ENCODE assay signal across 24 cellular contexts in genomic region chr21:16569679-16570078, GRCh38.
DNase-seq lines count a peak whose midpoint lies in the region; ATAC-seq, FAIRE-seq and TF ChIP-seq lines count a peak whose summit lies in the region.
"Had no signal": no experiment of that assay in that cellular context is flagged by ENCODE, and none has a peak within 500 bp of the region (broad histone marks: within the 10 kb centered on the region; RNA-seq: fewer than 3 reads in every experiment).

No MANE protein-coding gene starts in this region.

- no peak overlapping the region for H3K27ac ChIP-seq in PC-3 (ENCODE audit: low read length)
- H3K27ac ChIP-seq: tibial artery, WERI-Rb-1 had no signal

- TF ChIP-seq CTCF in PC-3 (conservative IDR thresholded peaks at IDR 0.05; ENCODE audit: low read depth, low read length) = no peak

- H3K4me2 ChIP-seq in PC-3 (ENCODE audit: low read length) = no peak overlapping the region
- H3K4me2 ChIP-seq in skeletal muscle satellite cell (ENCODE audit: low read length) = peak overlapping the region; percentile 70

- peak; percentile 95 for FAIRE-seq in H54 (lab: Jason Lieb, UNC)
- FAIRE-seq: endometrium, HepG2 had no signal

- peaks cover 6% of the 10 kb centered on the region; the same call in 1 of the 2 replicates for H3K4me1 ChIP-seq in PC-3 (ENCODE audit: insufficient read depth, low read length)
- peaks cover 49% of the 10 kb centered on the region for H3K4me1 ChIP-seq in skeletal muscle satellite cell (ENCODE audit: control insufficient read depth, insufficient read depth, low read length)
- H3K4me1 ChIP-seq: Caco-2 had no signal

- H3K9me3 ChIP-seq in PC-3 (ENCODE audit: low read length) = no peaks in the 10 kb centered on the region
- H3K9me3 ChIP-seq in skeletal muscle satellite cell (replicated peaks; ENCODE audit: low read length) = no peaks in the 10 kb centered on the region
- H3K9me3 ChIP-seq: BE2C, Caco-2, tibial artery had no signal

- POLR2A ChIA-PET in PC-3 (lab: Charles Lee; ENCODE audit: unreplicated experiment) = no interaction called here

- H3K27me3 ChIP-seq in PC-3 (ENCODE audit: low read length) = no peaks in the 10 kb centered on the region
- H3K27me3 ChIP-seq in skeletal muscle satellite cell (ENCODE audit: control insufficient read depth, insufficient read depth, low read length) = no peaks in the 10 kb centered on the region
- H3K27me3 ChIP-seq: BE2C, tibial artery had no signal

- CTCF ChIA-PET in PC-3 (lab: Charles Lee) = no interaction called here

- no peaks in the 10 kb centered on the region for H3K79me2 ChIP-seq in PC-3 (ENCODE audit: low read length)

- ATAC-seq in PC-3 (no peak), GM18870 (IDR thresholded peaks at IDR 0.05; ENCODE audit: unreplicated experiment) (no peak)
- ATAC-seq: HepG2; naive thymus-derived CD4-positive, alpha-beta T cell had no signal

- BruUV-seq in PC-3 (replicated peaks; lab: Mats Ljungman, UMichigan) = no TSS peak

- H4K20me1 ChIP-seq in PC-3 (ENCODE audit: low read length) = no peaks in the 10 kb centered on the region

- H3K4me3 ChIP-seq in PC-3 (ENCODE audit: low read length) (no peak overlapping the region), skeletal muscle satellite cell (ENCODE audit: low read length) (no peak overlapping the region)
- H3K4me3 ChIP-seq: tibial artery had no signal

- TF ChIP-seq POLR2A in H54 (IDR thresholded peaks at IDR 0.05; ENCODE audit: low read depth, low read length) (no peak), erythroblast (IDR thresholded peaks at IDR 0.05; ENCODE audit: low read length) (no peak)

- 0 out of 2 replicates have a peak overlapping the region, but pooled peaks have one; percentile 39 for H2AFZ ChIP-seq in PC-3 (ENCODE audit: low read length)

- no peaks in the 10 kb centered on the region for H3F3A ChIP-seq in PC-3 (ENCODE audit: low read length, unreplicated experiment)

- no peaks in the 10 kb centered on the region for H3K9me2 ChIP-seq in PC-3 (replicated peaks; ENCODE audit: low read length)

- DNase-seq in H54 (ENCODE audit: insufficient read length, low spot score) = no peak
- no peak for DNase-seq in PC-3
- DNase-seq in erythroblast (lab: John Stamatoyannopoulos, UW) = peak; percentile 19 to 75
- no peak for DNase-seq in NOMO-1 treated with DMSO at 0.1 percent for 48 hours (lab: John Stamatoyannopoulos, UW; ENCODE audit: unreplicated experiment)
- DNase-seq in activated naive CD4-positive, alpha-beta T cell treated with anti-CD3 and anti-CD28 coated beads, Interleukin-2, amount 50 U/mL, for 16 hours = no peak
- DNase-seq: activated CD4-positive, alpha-beta memory T cell treated with anti-CD3 and anti-CD28 coated beads for 36 hours; activated naive CD4-positive, alpha-beta T cell treated with Interleukin-2 at 50 U/mL for 16 hours; aorta; BE2C; Caco-2; cortex of kidney; MM.1S; naive thymus-derived CD4-positive, alpha-beta T cell; NCI-H1694 treated with DMSO at 0.1 percent for 48 hours; NCI-H2227 treated with DMSO at 0.1 percent for 48 hours; posterior cingulate gyrus; stimulated activated CD4-positive, alpha-beta T cell treated with anti-CD3 and anti-CD28 coated beads, Interleukin-2, amount 100 ng/mL, for 24 hours; stimulated activated naive CD4-positive, alpha-beta T cell treated with Interleukin-2 at 50 U/mL for 16 hours; tibial artery; WERI-Rb-1 had no signal

- H3K9ac ChIP-seq in PC-3 (ENCODE audit: low read length) (no peak overlapping the region), skeletal muscle satellite cell (ENCODE audit: low read depth, low read length) (no peak overlapping the region)

- no peaks in the 10 kb centered on the region for H3K36me3 ChIP-seq in PC-3 (ENCODE audit: low read depth, low read length)
- no peaks in the 10 kb centered on the region for H3K36me3 ChIP-seq in skeletal muscle satellite cell (ENCODE audit: insufficient read depth, low read length)
- H3K36me3 ChIP-seq: BE2C, tibial artery, WERI-Rb-1 had no signal

- intact Hi-C loops in PC-3 (cut with micrococcal nuclease) = no loop called here

Comparison
In these comparisons a context has a peak if more than half of its experiments do, and no peak if none do; other contexts are left out.
1. DNase-seq: peak in erythroblast (2 of 2); none in H54 (single experiment), PC-3 (single experiment), NOMO-1 treated with DMSO at 0.1 percent for 48 hours (single experiment) and activated naive CD4-positive, alpha-beta T cell treated with anti-CD3 and anti-CD28 coated beads, Interleukin-2, amount 50 U/mL, for 16 hours (single experiment).